13 cellular contexts compared by ENCODE assay signal in genomic region chr2:202249521-202249850, GRCh38. TPM values are rescaled to one million over a fixed set of nuclear protein-coding genes. Genes with fewer than 3 reads are reported as not detected.
DNase-seq lines count a peak whose midpoint lies in the region; ATAC-seq and TF ChIP-seq lines count a peak whose summit lies in the region.
"Had no signal": no experiment of that assay in that cellular context is flagged by ENCODE, and none has a peak within 500 bp of the region (broad histone marks: within the 10 kb centered on the region; RNA-seq: fewer than 3 reads in every experiment).

No MANE protein-coding gene starts in this region.

- H3K9ac ChIP-seq in skeletal muscle tissue (ENCODE audit: low read depth in 1 of 3, low read length in 3 of 3): peak overlapping the region in 2 of 3 donors; percentile 27 to 54

- POLR2A ChIA-PET in activated CD8-positive, alpha-beta T cell treated with anti-CD3 and anti-CD28 coated beads for 36 hours (lab: Charles Lee): interaction anchor here (1.9 kb wide), 1 partner anchor 12 kb away, joined by 5 read pairs; no protein-coding TSS in a partner anchor
- POLR2A ChIA-PET in activated CD8-positive, alpha-beta T cell treated with anti-CD3 and anti-CD28 coated beads, Interleukin-2, amount 10 ng/mL, durations not matched to agents 7 days and 5 days (lab: Charles Lee): no interaction called here

- intact Hi-C loops in activated CD8-positive, alpha-beta T cell treated with anti-CD3 and anti-CD28 coated beads for 36 hours (cut with micrococcal nuclease): no loop called here
- intact Hi-C loops in head of caudate nucleus (cut with DNase I): no loop called here

- H3K27ac ChIP-seq in RWPE2 (ENCODE audit: poor library complexity, severe bottlenecking): peak overlapping the region; percentile 76
- H3K27ac ChIP-seq in skeletal muscle tissue (ENCODE audit: low read depth, low read length): peak overlapping the region; percentile 91
- H3K27ac ChIP-seq: A549 had no signal

- H3K9me3 Mint-ChIP-seq in activated CD8-positive, alpha-beta T cell treated with anti-CD3 and anti-CD28 coated beads for 36 hours: no peaks in the 10 kb centered on the region
- peaks cover 10% of the 10 kb centered on the region for H3K9me3 Mint-ChIP-seq in activated CD8-positive, alpha-beta T cell treated with anti-CD3 and anti-CD28 coated beads, Interleukin-2, amount 10 ng/mL, durations not matched to agents 7 days and 5 days (ENCODE audit: insufficient read depth)
- H3K9me3 Mint-ChIP-seq: activated naive CD4-positive, alpha-beta T cell treated with anti-CD3 and anti-CD28 coated beads, Interleukin-2, amount 50 U/mL, for 24 hours; CD8-positive, alpha-beta memory T cell; central memory CD8-positive, alpha-beta T cell had no signal

- H3K4me1 ChIP-seq in RWPE2 (ENCODE audit: insufficient read depth, poor library complexity, severe bottlenecking): peaks cover 6% of the 10 kb centered on the region
- H3K4me1 ChIP-seq in skeletal muscle tissue (ENCODE audit: control insufficient read depth in 3 of 3, insufficient read depth in 3 of 3, low read length in 3 of 3): peaks cover 0 to 8% (median 0%) of the 10 kb centered on the region in 3 donors
- H3K4me1 ChIP-seq: A549 had no signal

- no peaks in the 10 kb centered on the region for H3K36me3 Mint-ChIP-seq in activated CD8-positive, alpha-beta T cell treated with anti-CD3 and anti-CD28 coated beads for 36 hours (ENCODE audit: low read depth)
- H3K36me3 Mint-ChIP-seq in activated CD8-positive, alpha-beta T cell treated with anti-CD3 and anti-CD28 coated beads, Interleukin-2, amount 10 ng/mL, durations not matched to agents 7 days and 5 days (ENCODE audit: low read depth): peaks cover 7% of the 10 kb centered on the region
- H3K36me3 Mint-ChIP-seq: activated naive CD4-positive, alpha-beta T cell treated with anti-CD3 and anti-CD28 coated beads, Interleukin-2, amount 50 U/mL, for 24 hours had no signal

- no peak for DNase-seq in activated CD8-positive, alpha-beta T cell treated with anti-CD3 and anti-CD28 coated beads for 36 hours
- no peak for DNase-seq in activated CD8-positive, alpha-beta T cell treated with anti-CD3 and anti-CD28 coated beads, Interleukin-2, amount 10 ng/mL, durations not matched to agents 7 days and 5 days
- peak; percentile 69 for DNase-seq in RWPE2 (ENCODE audit: low spot score)
- DNase-seq in head of caudate nucleus: peak in 34 of 42 donors; percentile 5 to 75 (median 38)
- DNase-seq in activated CD4-positive, alpha-beta T cell treated with anti-CD3 and anti-CD28 coated beads, Interleukin-2, amount 50 U/mL, for 4 hours: no peak
- DNase-seq: CD8-positive, alpha-beta memory T cell; NCI-H2107 had no signal

- no peaks in the 10 kb centered on the region for H3K36me3 ChIP-seq in RWPE2 (ENCODE audit: low read depth)
- no peaks in the 10 kb centered on the region for H3K36me3 ChIP-seq in skeletal muscle tissue (ENCODE audit: control insufficient read depth in 3 of 3, insufficient read depth in 3 of 3, low read length in 3 of 3)

- CTCF ChIA-PET in activated CD8-positive, alpha-beta T cell treated with anti-CD3 and anti-CD28 coated beads for 36 hours (lab: Charles Lee): no interaction called here
- CTCF ChIA-PET in activated CD8-positive, alpha-beta T cell treated with anti-CD3 and anti-CD28 coated beads, Interleukin-2, amount 10 ng/mL, durations not matched to agents 7 days and 5 days (lab: Charles Lee): no interaction called here

- no peak overlapping the region for H3K4me3 Mint-ChIP-seq in activated CD8-positive, alpha-beta T cell treated with anti-CD3 and anti-CD28 coated beads for 36 hours
- H3K4me3 Mint-ChIP-seq in activated CD8-positive, alpha-beta T cell treated with anti-CD3 and anti-CD28 coated beads, Interleukin-2, amount 10 ng/mL, durations not matched to agents 7 days and 5 days: no peak overlapping the region
- H3K4me3 Mint-ChIP-seq: activated naive CD4-positive, alpha-beta T cell treated with anti-CD3 and anti-CD28 coated beads, Interleukin-2, amount 50 U/mL, for 24 hours; CD8-positive, alpha-beta memory T cell; central memory CD8-positive, alpha-beta T cell had no signal

- no peak overlapping the region for H3K4me3 ChIP-seq in RWPE2 (ENCODE audit: severe bottlenecking)
- peak overlapping the region in 2 of 3 donors; percentile 21 to 35 for H3K4me3 ChIP-seq in skeletal muscle tissue (ENCODE audit: low read length in 3 of 3)
- H3K4me3 ChIP-seq: A549 had no signal

- H3K27me3 Mint-ChIP-seq in activated CD8-positive, alpha-beta T cell treated with anti-CD3 and anti-CD28 coated beads for 36 hours: no peaks in the 10 kb centered on the region
- H3K27me3 Mint-ChIP-seq in activated CD8-positive, alpha-beta T cell treated with anti-CD3 and anti-CD28 coated beads, Interleukin-2, amount 10 ng/mL, durations not matched to agents 7 days and 5 days (ENCODE audit: low read depth): peaks cover 7% of the 10 kb centered on the region

- no peak for ATAC-seq in activated CD8-positive, alpha-beta T cell treated with anti-CD3 and anti-CD28 coated beads for 36 hours
- ATAC-seq in activated CD8-positive, alpha-beta T cell treated with anti-CD3 and anti-CD28 coated beads, Interleukin-2, amount 10 ng/mL, durations not matched to agents 7 days and 5 days: no peak
- peak; percentile 94 for ATAC-seq in RWPE2 (ENCODE audit: low read depth)
- no peak for ATAC-seq in HG03521 (IDR thresholded peaks at IDR 0.05; ENCODE audit: unreplicated experiment)
- ATAC-seq in GM21717 (IDR thresholded peaks at IDR 0.05; ENCODE audit: unreplicated experiment): no peak
- ATAC-seq: A549 had no signal

- peak overlapping the region; percentile 3 for H3K27ac Mint-ChIP-seq in activated CD8-positive, alpha-beta T cell treated with anti-CD3 and anti-CD28 coated beads for 36 hours
- H3K27ac Mint-ChIP-seq in activated CD8-positive, alpha-beta T cell treated with anti-CD3 and anti-CD28 coated beads, Interleukin-2, amount 10 ng/mL, durations not matched to agents 7 days and 5 days: no peak overlapping the region
- H3K27ac Mint-ChIP-seq: activated naive CD4-positive, alpha-beta T cell treated with anti-CD3 and anti-CD28 coated beads, Interleukin-2, amount 50 U/mL, for 24 hours; CD8-positive, alpha-beta memory T cell had no signal

- no peak for TF ChIP-seq CTCF in activated CD8-positive, alpha-beta T cell treated with anti-CD3 and anti-CD28 coated beads for 36 hours (IDR thresholded peaks at IDR 0.05)
- no peak for TF ChIP-seq CTCF in RWPE2 (IDR thresholded peaks at IDR 0.05; ENCODE audit: poor library complexity, severe bottlenecking)

- no peaks in the 10 kb centered on the region for H3K27me3 ChIP-seq in RWPE2 (ENCODE audit: insufficient read depth, poor library complexity, severe bottlenecking)
- no peaks in the 10 kb centered on the region for H3K27me3 ChIP-seq in skeletal muscle tissue (ENCODE audit: control insufficient read depth in 3 of 3, insufficient read depth in 3 of 3, low read length in 3 of 3)

- peaks cover 7% of the 10 kb centered on the region for H3K4me1 Mint-ChIP-seq in activated CD8-positive, alpha-beta T cell treated with anti-CD3 and anti-CD28 coated beads for 36 hours (ENCODE audit: low read depth)
- peaks cover 13% of the 10 kb centered on the region for H3K4me1 Mint-ChIP-seq in activated CD8-positive, alpha-beta T cell treated with anti-CD3 and anti-CD28 coated beads, Interleukin-2, amount 10 ng/mL, durations not matched to agents 7 days and 5 days (ENCODE audit: low read depth)
- H3K4me1 Mint-ChIP-seq: activated naive CD4-positive, alpha-beta T cell treated with anti-CD3 and anti-CD28 coated beads, Interleukin-2, amount 50 U/mL, for 24 hours; CD8-positive, alpha-beta memory T cell; central memory CD8-positive, alpha-beta T cell had no signal

- H3K9me3 ChIP-seq in RWPE2 (ENCODE audit: severe bottlenecking): no peaks in the 10 kb centered on the region
- no peaks in the 10 kb centered on the region for H3K9me3 ChIP-seq in skeletal muscle tissue (ENCODE audit: control insufficient read depth in 3 of 3, low read length in 3 of 3)

RNA-seq across cellular contexts. Expression of gene SUMO1, which starts 11.1 kb away (rescaled TPM):
- 100 to 1,000 TPM; 114 to 115 TPM for total RNA-seq in activated CD8-positive, alpha-beta T cell treated with anti-CD3 and anti-CD28 coated beads for 36 hours
- total RNA-seq in activated CD8-positive, alpha-beta T cell treated with anti-CD3 and anti-CD28 coated beads, Interleukin-2, amount 10 ng/mL, durations not matched to agents 7 days and 5 days: 10 to 100 TPM; 98.2 to 99.2 TPM
- 65.2 TPM for total RNA-seq in skeletal muscle tissue

RNA-seq across cellular contexts. Expression of gene NOP58, which starts 16.1 kb away (rescaled TPM):
- total RNA-seq in activated CD8-positive, alpha-beta T cell treated with anti-CD3 and anti-CD28 coated beads for 36 hours: 100 to 1,000 TPM; 161 to 170 TPM
- 100 to 1,000 TPM; 120 to 122 TPM for total RNA-seq in activated CD8-positive, alpha-beta T cell treated with anti-CD3 and anti-CD28 coated beads, Interleukin-2, amount 10 ng/mL, durations not matched to agents 7 days and 5 days
- 49.6 TPM for total RNA-seq in skeletal muscle tissue

Comparison
In these comparisons a context has a peak if more than half of its experiments do, and no peak if none do; other contexts are left out.
1. DNase-seq: peak in RWPE2 (single experiment) and head of caudate nucleus (34 of 42); none in activated CD8-positive, alpha-beta T cell treated with anti-CD3 and anti-CD28 coated beads for 36 hours (single experiment), activated CD8-positive, alpha-beta T cell treated with anti-CD3 and anti-CD28 coated beads, Interleukin-2, amount 10 ng/mL, durations not matched to agents 7 days and 5 days (single experiment) and activated CD4-positive, alpha-beta T cell treated with anti-CD3 and anti-CD28 coated beads, Interleukin-2, amount 50 U/mL, for 4 hours (0 of 2).